34 cellular contexts compared by ENCODE assay signal in genomic region chr7:101635484-101635883, GRCh38. TPM values are rescaled to one million over a fixed set of nuclear protein-coding genes. Genes with fewer than 3 reads are reported as not detected.
DNase-seq lines count a peak whose midpoint lies in the region; ATAC-seq and TF ChIP-seq lines count a peak whose summit lies in the region.
"Had no signal": no experiment of that assay in that cellular context is flagged by ENCODE, and none has a peak within 500 bp of the region (broad histone marks: within the 10 kb centered on the region; RNA-seq: fewer than 3 reads in every experiment).

No MANE protein-coding gene starts in this region.

- ATAC-seq in right cardiac atrium (no peak), esophagus mucosa (peak; percentile 88), GM21528 (IDR thresholded peaks at IDR 0.05; ENCODE audit: low FRiP score, unreplicated experiment) (no peak), GM21381 (IDR thresholded peaks at IDR 0.05; ENCODE audit: unreplicated experiment) (no peak)
- ATAC-seq: GM23338, K562 had no signal

- H3K9me3 ChIP-seq in right cardiac atrium (ENCODE audit: control insufficient read depth, low read length) (no peaks in the 10 kb centered on the region), left ventricle myocardium inferior (replicated peaks) (peaks cover 6% of the 10 kb centered on the region), spleen (peaks cover 0 to 9% (median 4%) of the 10 kb centered on the region in 8 donors)
- H3K9me3 ChIP-seq: ascending aorta, right atrium auricular region, vagina had no signal

- H3K27me3 ChIP-seq in right cardiac atrium (ENCODE audit: control insufficient read depth, insufficient read depth) (no peaks in the 10 kb centered on the region), left ventricle myocardium inferior (ENCODE audit: low read depth) (peaks cover 1% of the 10 kb centered on the region), spleen (replicated peaks in 1 of 7) (peaks cover 0 to 4% (median 0%) of the 10 kb centered on the region in 7 donors)
- H3K27me3 ChIP-seq: ascending aorta, cardiac muscle cell, neural progenitor cell, right atrium auricular region, stomach, vagina had no signal

- no peaks in the 10 kb centered on the region for H3K27me3 Mint-ChIP-seq in activated CD4-positive, alpha-beta memory T cell treated with anti-CD3 and anti-CD28 coated beads for 36 hours
- H3K27me3 Mint-ChIP-seq: activated CD4-positive, alpha-beta T cell treated with anti-CD3 and anti-CD28 coated beads, Interleukin-2, amount 10 ng/mL, durations not matched to agents 24 days and 14 days; activated naive CD8-positive, alpha-beta T cell treated with anti-CD3 and anti-CD28 coated beads for 36 hours had no signal

- 84% methylated on average over 2 of the region's 2 CpGs for WGBS in right cardiac atrium
- 56 to 81% (median 75%) methylated on average over 2 of the region's 2 CpGs for WGBS in spleen, 5 donors

- H3K4me3 Mint-ChIP-seq in activated CD4-positive, alpha-beta memory T cell treated with anti-CD3 and anti-CD28 coated beads for 36 hours, result no peak overlapping the region
- H3K4me3 Mint-ChIP-seq: activated CD4-positive, alpha-beta T cell treated with anti-CD3 and anti-CD28 coated beads, Interleukin-2, amount 10 ng/mL, durations not matched to agents 24 days and 14 days; activated naive CD8-positive, alpha-beta T cell treated with anti-CD3 and anti-CD28 coated beads for 36 hours; CD8-positive, alpha-beta memory T cell; GM23338; memory B cell; neural progenitor cell had no signal

- peaks cover 1% of the 10 kb centered on the region for H3K4me1 ChIP-seq in right cardiac atrium (ENCODE audit: control insufficient read depth, insufficient read depth, low read length)
- no peaks in the 10 kb centered on the region for H3K4me1 ChIP-seq in left ventricle myocardium inferior
- H3K4me1 ChIP-seq in spleen, result peaks cover 0 to 9% (median 0%) of the 10 kb centered on the region in 6 donors
- H3K4me1 ChIP-seq: ascending aorta, neural progenitor cell, right atrium auricular region, vagina had no signal

- H3K27ac ChIP-seq in right cardiac atrium (ENCODE audit: low read length), result no peak overlapping the region
- H3K27ac ChIP-seq in left ventricle myocardium inferior (replicated peaks), result no peak overlapping the region
- H3K27ac ChIP-seq in spleen, result no peak overlapping the region
- H3K27ac ChIP-seq: ascending aorta, cardiac muscle cell, coronary artery, epithelial cell of prostate, neural progenitor cell, PC-9, right atrium auricular region, stomach, vagina had no signal

- H3K36me3 ChIP-seq in left ventricle myocardium inferior (no peaks in the 10 kb centered on the region), spleen (no peaks in the 10 kb centered on the region)
- H3K36me3 ChIP-seq: ascending aorta, cardiac muscle cell, neural progenitor cell, right atrium auricular region, stomach, vagina had no signal

- no peaks in the 10 kb centered on the region for H3K36me3 Mint-ChIP-seq in activated CD4-positive, alpha-beta memory T cell treated with anti-CD3 and anti-CD28 coated beads for 36 hours
- H3K36me3 Mint-ChIP-seq: activated naive CD8-positive, alpha-beta T cell treated with anti-CD3 and anti-CD28 coated beads for 36 hours; memory B cell; neural progenitor cell had no signal

- no peaks in the 10 kb centered on the region for H3K4me1 Mint-ChIP-seq in activated CD4-positive, alpha-beta memory T cell treated with anti-CD3 and anti-CD28 coated beads for 36 hours (ENCODE audit: low read depth)
- H3K4me1 Mint-ChIP-seq: activated CD4-positive, alpha-beta T cell treated with anti-CD3 and anti-CD28 coated beads, Interleukin-2, amount 10 ng/mL, durations not matched to agents 24 days and 14 days; activated naive CD8-positive, alpha-beta T cell treated with anti-CD3 and anti-CD28 coated beads for 36 hours; CD8-positive, alpha-beta memory T cell; GM23338 had no signal

- TF ChIP-seq POLR2A in spleen (IDR thresholded peaks at IDR 0.05), result no peak

- CTCF ChIA-PET in activated CD4-positive, alpha-beta memory T cell treated with anti-CD3 and anti-CD28 coated beads for 36 hours (lab: Charles Lee), result no interaction called here

- H3K9me3 Mint-ChIP-seq in activated CD4-positive, alpha-beta memory T cell treated with anti-CD3 and anti-CD28 coated beads for 36 hours, result peaks cover 12% of the 10 kb centered on the region
- H3K9me3 Mint-ChIP-seq: activated CD4-positive, alpha-beta T cell treated with anti-CD3 and anti-CD28 coated beads, Interleukin-2, amount 10 ng/mL, durations not matched to agents 24 days and 14 days; activated naive CD8-positive, alpha-beta T cell treated with anti-CD3 and anti-CD28 coated beads for 36 hours; memory B cell had no signal

- TF ChIP-seq CTCF in left ventricle myocardium inferior (IDR thresholded peaks at IDR 0.05; ENCODE audit: borderline replicate concordance), result no peak
- no peak for TF ChIP-seq CTCF in spleen (IDR thresholded peaks at IDR 0.05 in 8 of 11, conservative IDR thresholded peaks at IDR 0.05 in 3 of 11)

- H3K27ac Mint-ChIP-seq in activated CD4-positive, alpha-beta memory T cell treated with anti-CD3 and anti-CD28 coated beads for 36 hours, result no peak overlapping the region
- H3K27ac Mint-ChIP-seq: activated CD4-positive, alpha-beta T cell treated with anti-CD3 and anti-CD28 coated beads, Interleukin-2, amount 10 ng/mL, durations not matched to agents 24 days and 14 days; activated naive CD8-positive, alpha-beta T cell treated with anti-CD3 and anti-CD28 coated beads for 36 hours; CD8-positive, alpha-beta memory T cell; GM23338; memory B cell; neural progenitor cell had no signal

- intact Hi-C loops in right cardiac atrium (cut with DNase I) (no loop called here), left ventricle myocardium inferior (cut with micrococcal nuclease) (no loop called here), spleen (cut with DNase I; ENCODE audit: low total_unique reads) (no loop called here)
- intact Hi-C loops in activated CD4-positive, alpha-beta memory T cell treated with anti-CD3 and anti-CD28 coated beads for 36 hours (cut with micrococcal nuclease), result no loop called here

- no peak overlapping the region for H3K4me3 ChIP-seq in right cardiac atrium (ENCODE audit: low read length)
- no peak overlapping the region for H3K4me3 ChIP-seq in left ventricle myocardium inferior
- no peak overlapping the region for H3K4me3 ChIP-seq in spleen
- H3K4me3 ChIP-seq: ascending aorta, cardiac muscle cell, coronary artery, GM23338, K562, neural progenitor cell, PC-9, right atrium auricular region, stomach, vagina had no signal

- peak in 2 of 3 donors; percentile 9 to 16 for DNase-seq in right cardiac atrium
- DNase-seq in left ventricle myocardium inferior, result no peak
- peak; percentile 50 for DNase-seq in RPMI7951 (ENCODE audit: low read depth)
- DNase-seq in spleen, result peak; percentile 43
- DNase-seq in activated CD4-positive, alpha-beta memory T cell treated with anti-CD3 and anti-CD28 coated beads for 36 hours, result no peak
- DNase-seq: activated CD4-positive, alpha-beta T cell treated with anti-CD3 and anti-CD28 coated beads, Interleukin-2, amount 10 ng/mL, durations not matched to agents 24 days and 14 days; activated effector memory CD4-positive, alpha-beta T cell treated with anti-CD3 and anti-CD28 coated beads, Interleukin-2, amount 50 U/mL, for 16 hours; activated naive CD8-positive, alpha-beta T cell treated with anti-CD3 and anti-CD28 coated beads for 36 hours; AML-193; effector CD8-positive, alpha-beta T cell; NCI-H1417 treated with DMSO at 0.1 percent for 48 hours; NCI-H2081; NCI-H2227 treated with DMSO at 0.1 percent for 48 hours; NCI-H526; PC-9; SHP77; stomach; SW 1271; T1000 had no signal

- POLR2A ChIA-PET in activated CD4-positive, alpha-beta memory T cell treated with anti-CD3 and anti-CD28 coated beads for 36 hours (lab: Charles Lee), result no interaction called here

RNA-seq across cellular contexts. Expression of gene MYL10, which starts 6.4 kb away (rescaled TPM):
- not detected for total RNA-seq in right cardiac atrium
- polyA plus RNA-seq in right cardiac atrium, result not detected
- total RNA-seq in left ventricle myocardium inferior, result not detected
- total RNA-seq in RPMI7951 (2014; rRNA removed; shearing (Covaris generic)), result 0.20 TPM in 1 of 2 replicates, not detected in the other
- total RNA-seq in esophagus mucosa, result not detected
- not detected for total RNA-seq in spleen
- polyA plus RNA-seq in spleen, result not detected
- not detected for total RNA-seq in activated CD4-positive, alpha-beta memory T cell treated with anti-CD3 and anti-CD28 coated beads for 36 hours
- total RNA-seq: activated CD4-positive, alpha-beta T cell treated with anti-CD3 and anti-CD28 coated beads, Interleukin-2, amount 10 ng/mL, durations not matched to agents 24 days and 14 days; activated CD8-positive, alpha-beta memory T cell treated with anti-CD3 and anti-CD28 coated beads for 36 hours; activated naive CD8-positive, alpha-beta T cell treated with anti-CD3 and anti-CD28 coated beads for 36 hours; ascending aorta; cardiac muscle cell; CD8-positive, alpha-beta memory T cell; GM23338; K562; PC-9; right atrium auricular region; stomach; vagina had no signal
- polyA plus RNA-seq: cardiac muscle cell; CD8-positive, alpha-beta memory T cell; K562; stomach had no signal

Comparison
In these comparisons a context has a peak if more than half of its experiments do, and no peak if none do; other contexts are left out.
1. DNase-seq: peak in right cardiac atrium (2 of 3), RPMI7951 (single experiment) and spleen (single experiment); none in left ventricle myocardium inferior (single experiment) and activated CD4-positive, alpha-beta memory T cell treated with anti-CD3 and anti-CD28 coated beads for 36 hours (single experiment).